Comparison of ENCODE assay signal across 1 cellular context in genomic region chr7:131554880-131555516, GRCh38.
TF ChIP-seq lines count a peak whose summit lies in the region.

No MANE protein-coding gene starts in this region.

TF ChIP-seq in IMR-90, 13 proteins besides CTCF, POLR2A, EP300 and RAD21:
- no peak for TF ChIP-seq FOS (IDR thresholded peaks at IDR 0.05; ENCODE audit: low read depth, low read length)
- no peak for TF ChIP-seq NFE2L2 (IDR thresholded peaks at IDR 0.05; ENCODE audit: low read depth, low read length)
- no peak for TF ChIP-seq CHD1 (IDR thresholded peaks at IDR 0.05; ENCODE audit: low read depth, low read length)
- no peak for TF ChIP-seq RCOR1 (IDR thresholded peaks at IDR 0.05; ENCODE audit: insufficient replicate concordance, low read length)
- TF ChIP-seq USF2 (IDR thresholded peaks at IDR 0.05; ENCODE audit: low read depth, low read length): no peak
- no peak for TF ChIP-seq MAZ (IDR thresholded peaks at IDR 0.05; ENCODE audit: borderline replicate concordance, low read depth, low read length)
- no peak for TF ChIP-seq ELK1 (IDR thresholded peaks at IDR 0.05; ENCODE audit: borderline replicate concordance, low read depth, low read length)
- no peak for TF ChIP-seq RFX5 (IDR thresholded peaks at IDR 0.05; ENCODE audit: low read depth, low read length)
- TF ChIP-seq MXI1 (IDR thresholded peaks at IDR 0.05; ENCODE audit: borderline replicate concordance, low read depth, low read length): no peak
- no peak for TF ChIP-seq SMC3 (IDR thresholded peaks at IDR 0.05; ENCODE audit: low read depth, low read length)
- no peak for TF ChIP-seq CEBPB (IDR thresholded peaks at IDR 0.05; ENCODE audit: low read depth, low read length)
- TF ChIP-seq BHLHE40 (IDR thresholded peaks at IDR 0.05; ENCODE audit: low read depth, low read length): no peak
- TF ChIP-seq MAFK (IDR thresholded peaks at IDR 0.05; ENCODE audit: low read depth, low read length): no peak
TF ChIP-seq in IMR-90: peak in this region for 0.
